In the genomic region with DNA sequence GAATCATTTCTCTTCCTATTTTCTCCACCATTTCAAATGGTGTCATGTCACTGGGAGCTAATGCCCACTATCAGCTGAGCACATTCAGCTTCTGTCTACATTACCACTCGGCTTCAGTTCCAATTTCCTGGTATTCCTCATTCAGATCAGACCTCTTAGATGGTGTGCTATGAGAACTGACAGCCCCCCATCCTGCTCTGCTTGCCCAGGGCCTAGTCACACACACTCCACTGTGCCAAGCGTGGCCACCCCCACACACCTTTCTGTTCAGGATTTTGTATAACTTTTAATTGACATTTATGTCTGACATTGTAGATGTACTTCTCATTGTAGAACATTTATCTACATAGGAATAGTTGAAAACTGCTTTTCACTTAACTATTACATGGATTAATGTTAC, we compare ENCODE assay signal across 35 cellular contexts.
"Had no signal": no experiment of that assay in that cellular context is flagged by ENCODE, and none has a peak within 500 bp of the region (broad histone marks: within the 10 kb centered on the region; RNA-seq: fewer than 3 reads in every experiment).

No MANE protein-coding gene starts in this region.

- H3K4me1 Mint-ChIP-seq: activated CD4-positive, alpha-beta T cell treated with anti-CD3 and anti-CD28 coated beads, Interleukin-2, amount 10 ng/mL, durations not matched to agents 24 days and 14 days; activated naive CD8-positive, alpha-beta T cell treated with anti-CD3 and anti-CD28 coated beads for 36 hours; activated T-helper 17 cell treated with anti-CD3 and anti-CD28 coated beads, Interleukin-2, amount 50 U/mL, for 72 hours had no signal

- H3K4me1 ChIP-seq: Peyer's patch had no signal

- H3K4me3 ChIP-seq: Peyer's patch had no signal

- H3K27ac Mint-ChIP-seq: activated CD4-positive, alpha-beta T cell treated with anti-CD3 and anti-CD28 coated beads, Interleukin-2, amount 10 ng/mL, durations not matched to agents 24 days and 14 days; activated CD8-positive, alpha-beta T cell treated with anti-CD3 and anti-CD28 coated beads for 36 hours; activated naive CD8-positive, alpha-beta T cell treated with anti-CD3 and anti-CD28 coated beads for 36 hours; activated T-cell treated with anti-CD3 and anti-CD28 coated beads, Interleukin-2, amount 50 U/mL, for 72 hours; activated T-helper 17 cell treated with anti-CD3 and anti-CD28 coated beads, Interleukin-2, amount 50 U/mL, for 72 hours had no signal

- H3K9me3 Mint-ChIP-seq: activated CD4-positive, alpha-beta T cell treated with anti-CD3 and anti-CD28 coated beads, Interleukin-2, amount 10 ng/mL, durations not matched to agents 24 days and 14 days; activated CD8-positive, alpha-beta T cell treated with anti-CD3 and anti-CD28 coated beads for 36 hours; activated naive CD8-positive, alpha-beta T cell treated with anti-CD3 and anti-CD28 coated beads for 36 hours; activated T-helper 17 cell treated with anti-CD3 and anti-CD28 coated beads, Interleukin-2, amount 50 U/mL, for 72 hours had no signal

- ATAC-seq: activated CD8-positive, alpha-beta T cell treated with anti-CD3 and anti-CD28 coated beads for 36 hours; activated T-cell treated with anti-CD3 and anti-CD28 coated beads, Interleukin-2, amount 50 U/mL, for 72 hours; activated T-helper 17 cell treated with anti-CD3 and anti-CD28 coated beads, Interleukin-2, amount 50 U/mL, for 72 hours; PC-3 had no signal

- H3K9me3 ChIP-seq: Peyer's patch had no signal

- H3K27me3 ChIP-seq: Peyer's patch had no signal

- H3K27ac ChIP-seq: KMS-11, Peyer's patch, RWPE1 had no signal

- H3K27me3 Mint-ChIP-seq: activated CD4-positive, alpha-beta T cell treated with anti-CD3 and anti-CD28 coated beads, Interleukin-2, amount 10 ng/mL, durations not matched to agents 24 days and 14 days; activated CD8-positive, alpha-beta T cell treated with anti-CD3 and anti-CD28 coated beads for 36 hours; activated naive CD8-positive, alpha-beta T cell treated with anti-CD3 and anti-CD28 coated beads for 36 hours; activated T-helper 17 cell treated with anti-CD3 and anti-CD28 coated beads, Interleukin-2, amount 50 U/mL, for 72 hours had no signal

- H3K36me3 ChIP-seq: Peyer's patch had no signal

- DNase-seq: activated CD4-positive, alpha-beta T cell treated with anti-CD3 and anti-CD28 coated beads, Interleukin-2, amount 10 ng/mL, durations not matched to agents 24 days and 14 days; activated CD4-positive, alpha-beta T cell treated with anti-CD3 and anti-CD28 coated beads, Interleukin-2, amount 50 U/mL, for 4 hours; activated CD8-positive, alpha-beta T cell treated with anti-CD3 and anti-CD28 coated beads for 36 hours; activated effector memory CD4-positive, alpha-beta T cell treated with anti-CD3 and anti-CD28 coated beads, Interleukin-2, amount 50 U/mL, for 16 hours; activated naive CD4-positive, alpha-beta T cell; activated naive CD4-positive, alpha-beta T cell treated with anti-CD3 and anti-CD28 coated beads, Interleukin-2, amount 50 U/mL, for 16 hours; activated naive CD8-positive, alpha-beta T cell treated with anti-CD3 and anti-CD28 coated beads for 36 hours; activated T-cell treated with anti-CD3 and anti-CD28 coated beads, Interleukin-2, amount 50 U/mL, for 1 hour; activated T-cell treated with anti-CD3 and anti-CD28 coated beads, Interleukin-2, amount 50 U/mL, for 72 hours; amniotic stem cell; aorta; cerebellar nuclear complex; MM.1S; MV-4-11; NCI-H1092 treated with DMSO at 0.1 percent for 48 hours; NCI-H146; NCI-H187; NCI-H2029 treated with DMSO at 0.1 percent for 48 hours; NCI-H2107; NCI-H226; NCI-H446 treated with DMSO at 0.1 percent for 48 hours; NCI-H524; NCI-H69; NCI-H82; NK-92 treated with Interleukin-12 subunit alpha and Interleukin-12 subunit beta, amount 100 ng/mL, for 24 hours; PC-3; Peyer's patch; Right ventricle myocardium superior; SW 1271; T-helper 1 cell; T-helper 2 cell; T-helper 9 cell had no signal

- H3K4me3 Mint-ChIP-seq: activated CD4-positive, alpha-beta T cell treated with anti-CD3 and anti-CD28 coated beads, Interleukin-2, amount 10 ng/mL, durations not matched to agents 24 days and 14 days; activated CD8-positive, alpha-beta T cell treated with anti-CD3 and anti-CD28 coated beads for 36 hours; activated naive CD8-positive, alpha-beta T cell treated with anti-CD3 and anti-CD28 coated beads for 36 hours; activated T-cell treated with anti-CD3 and anti-CD28 coated beads, Interleukin-2, amount 50 U/mL, for 72 hours; activated T-helper 17 cell treated with anti-CD3 and anti-CD28 coated beads, Interleukin-2, amount 50 U/mL, for 72 hours had no signal
